ENCODE assay signal across 8 cellular contexts in genomic region chr3:172153335-172153861, GRCh38.
A peak's percentile ranks its signal among the peaks of the same experiment; 100 is the strongest.
DNase-seq lines count a peak whose midpoint lies in the region; ATAC-seq and TF ChIP-seq lines count a peak whose summit lies in the region.

No MANE protein-coding gene starts in this region.

- peak overlapping the region; percentile 56 for H3K4me3 Mint-ChIP-seq in Calu3 (ENCODE audit: low read depth, unreplicated experiment)
- peak overlapping the region; percentile 60 for H3K4me3 Mint-ChIP-seq in T-helper 1 cell treated with Interleukin-12 subunit alpha and Interleukin-12 subunit beta and Interleukin-4 antibody, amounts not matched to agents 30 μg/mL and 1 μg/mL, for 36 hours
- H3K4me3 Mint-ChIP-seq in brain, result peak overlapping the region in 4 of 5 experiments; percentile 41 to 60 (median 48)

- peak overlapping the region; percentile 52 to 65 (median 54) for H3K9ac ChIP-seq in skeletal muscle tissue (ENCODE audit: low read depth in 1 of 3, low read length in 3 of 3)

- H3K4me1 Mint-ChIP-seq in Calu3 (ENCODE audit: low read depth, unreplicated experiment) (peaks cover 84% of the 10 kb centered on the region), brain (peaks cover 72% of the 10 kb centered on the region)
- peaks cover 33% of the 10 kb centered on the region for H3K4me1 Mint-ChIP-seq in T-helper 1 cell treated with Interleukin-12 subunit alpha and Interleukin-12 subunit beta and Interleukin-4 antibody, amounts not matched to agents 30 μg/mL and 1 μg/mL, for 36 hours (ENCODE audit: low read depth)

- H3K27me3 Mint-ChIP-seq in Calu3 (ENCODE audit: unreplicated experiment) (no peaks in the 10 kb centered on the region), brain (no peaks in the 10 kb centered on the region)
- H3K27me3 Mint-ChIP-seq in T-helper 1 cell treated with Interleukin-12 subunit alpha and Interleukin-12 subunit beta and Interleukin-4 antibody, amounts not matched to agents 30 μg/mL and 1 μg/mL, for 36 hours (ENCODE audit: low read depth), result no peaks in the 10 kb centered on the region

- H3K36me3 ChIP-seq in skeletal muscle tissue (ENCODE audit: control insufficient read depth in 3 of 3, insufficient read depth in 3 of 3, low read length in 3 of 3), result no peaks in the 10 kb centered on the region

- BruUV-seq in Calu3 (replicated peaks; lab: Mats Ljungman, UMichigan), result no TSS peak

- intact Hi-C loops in Calu3 (cut with micrococcal nuclease; ENCODE audit: unreplicated experiment), result loop anchor here (1.0 kb wide), 2 partner anchors 11 to 114 kb away; partner anchors contain the start of gene FNDC3B

- peaks cover 2% of the 10 kb centered on the region for H3K9me3 Mint-ChIP-seq in Calu3 (ENCODE audit: low read depth, unreplicated experiment)
- no peaks in the 10 kb centered on the region for H3K9me3 Mint-ChIP-seq in T-helper 1 cell treated with Interleukin-12 subunit alpha and Interleukin-12 subunit beta and Interleukin-4 antibody, amounts not matched to agents 30 μg/mL and 1 μg/mL, for 36 hours
- peaks cover 0 to 2% (median 0%) of the 10 kb centered on the region in 5 experiments for H3K9me3 Mint-ChIP-seq in brain

- no peaks in the 10 kb centered on the region for H3K9me3 ChIP-seq in skeletal muscle tissue (ENCODE audit: control insufficient read depth in 3 of 3, low read length in 3 of 3)

- H3K27ac Mint-ChIP-seq in Calu3 (ENCODE audit: unreplicated experiment) (peak overlapping the region; percentile 99), brain (peak overlapping the region; percentile 45 to 97 (median 93))
- H3K27ac Mint-ChIP-seq in T-helper 1 cell treated with Interleukin-12 subunit alpha and Interleukin-12 subunit beta and Interleukin-4 antibody, amounts not matched to agents 30 μg/mL and 1 μg/mL, for 36 hours, result peak overlapping the region; percentile 46

- H3K36me3 Mint-ChIP-seq in Calu3 (ENCODE audit: insufficient read depth, unreplicated experiment) (peaks cover 88% of the 10 kb centered on the region), brain (peaks cover 3% of the 10 kb centered on the region)
- peaks cover 2% of the 10 kb centered on the region for H3K36me3 Mint-ChIP-seq in T-helper 1 cell treated with Interleukin-12 subunit alpha and Interleukin-12 subunit beta and Interleukin-4 antibody, amounts not matched to agents 30 μg/mL and 1 μg/mL, for 36 hours (ENCODE audit: low read depth)

- DNase-seq in Calu3 (peak; percentile 98), iris pigment epithelial cell (ENCODE audit: low read depth) (peak; percentile 99), middle frontal gyrus (ENCODE audit: extremely low spot score, low spot score) (no peak), NCI-H1694 (lab: John Stamatoyannopoulos, UW) (no peak)

- peak; percentile 67 for ATAC-seq in HG02981 (IDR thresholded peaks at IDR 0.05; ENCODE audit: unreplicated experiment)

- CTCF ChIA-PET in Calu3 (lab: Charles Lee), result interaction anchor here (1.0 to 4.0 kb wide), 5 partner anchors 9 to 65 kb away, joined by 3 to 19 read pairs (median 4); no protein-coding TSS in a partner anchor

- TF ChIP-seq CTCF in Calu3 (IDR thresholded peaks at IDR 0.05; ENCODE audit: unreplicated experiment) (no peak), brain (conservative IDR thresholded peaks at IDR 0.05) (no peak)

- peaks cover 35 to 52% (median 49%) of the 10 kb centered on the region in 3 donors for H3K4me1 ChIP-seq in skeletal muscle tissue (ENCODE audit: control insufficient read depth in 3 of 3, insufficient read depth in 3 of 3, low read length in 3 of 3)

- H3K27me3 ChIP-seq in skeletal muscle tissue (ENCODE audit: control insufficient read depth in 3 of 3, insufficient read depth in 3 of 3, low read length in 3 of 3), result no peaks in the 10 kb centered on the region

- peak overlapping the region; percentile 2 to 36 (median 4) for H3K4me3 ChIP-seq in skeletal muscle tissue (ENCODE audit: low read length in 3 of 3)

- H3K27ac ChIP-seq in skeletal muscle tissue (ENCODE audit: low read depth, low read length), result peak overlapping the region; percentile 86

Comparison
In these comparisons a context has a peak if more than half of its experiments do, and no peak if none do; other contexts are left out.
1. DNase-seq: peak in Calu3 (single experiment) and iris pigment epithelial cell (single experiment); none in middle frontal gyrus (single experiment) and NCI-H1694 (single experiment).
2. H3K27ac Mint-ChIP-seq: peak in every context shown above with its lines; median percentile 99 in Calu3; 93 in brain; 46 in T-helper 1 cell treated with Interleukin-12 subunit alpha and Interleukin-12 subunit beta and Interleukin-4 antibody, amounts not matched to agents 30 μg/mL and 1 μg/mL, for 36 hours.
3. Peak in every context shown above with its lines, with median percentiles within 50 percentile points of each other: H3K4me3 Mint-ChIP-seq.